ENCODE assay signal across 11 cellular contexts in genomic region chrX:141175786-141176185, GRCh38. TPM values are rescaled to one million over a fixed set of nuclear protein-coding genes. Genes with fewer than 3 reads are reported as not detected.
DNase-seq lines count a peak whose midpoint lies in the region; ATAC-seq, FAIRE-seq and TF ChIP-seq lines count a peak whose summit lies in the region.
"Had no signal": no experiment of that assay in that cellular context is flagged by ENCODE, and none has a peak within 500 bp of the region (broad histone marks: within the 10 kb centered on the region; RNA-seq: fewer than 3 reads in every experiment).

No MANE protein-coding gene starts in this region.

- H3K4me1 Mint-ChIP-seq in activated T-cell treated with anti-CD3 and anti-CD28 coated beads, Interleukin-2, amount 50 U/mL, for 24 hours (ENCODE audit: low read depth), result peaks cover 8% of the 10 kb centered on the region

- no peaks in the 10 kb centered on the region for H3K9me3 Mint-ChIP-seq in activated T-cell treated with anti-CD3 and anti-CD28 coated beads, Interleukin-2, amount 50 U/mL, for 24 hours

- H3K27me3 ChIP-seq in breast epithelium (peaks cover 0 to 4% of the 10 kb centered on the region in 2 donors), left lung (peaks cover 0 to 12% of the 10 kb centered on the region in 2 donors), thoracic aorta (replicated peaks; ENCODE audit: insufficient read depth) (no peaks in the 10 kb centered on the region)

- no peaks in the 10 kb centered on the region for H3K36me3 Mint-ChIP-seq in activated T-cell treated with anti-CD3 and anti-CD28 coated beads, Interleukin-2, amount 50 U/mL, for 24 hours (ENCODE audit: low read depth)

- DNase-seq in activated T-cell treated with anti-CD3 and anti-CD28 coated beads, Interleukin-2, amount 50 U/mL, for 24 hours, result no peak
- DNase-seq in activated T-cell treated with anti-CD3 and anti-CD28 coated beads, Interleukin-2, amount 50 U/mL, for 1 hour, result no peak
- DNase-seq in breast epithelium (ENCODE audit: low spot score in 2 of 2) (no peak), left lung (no peak), thoracic aorta (ENCODE audit: low spot score) (no peak), Right ventricle myocardium inferior (ENCODE audit: missing footprints) (no peak), NCI-H1417 treated with DMSO at 0.1 percent for 48 hours (lab: John Stamatoyannopoulos, UW) (no peak), RCC 7860 (ENCODE audit: low spot score) (no peak)
- DNase-seq: erythroblast, KG1 had no signal

- no peaks in the 10 kb centered on the region for H3K36me3 ChIP-seq in breast epithelium
- H3K36me3 ChIP-seq in left lung, result no peaks in the 10 kb centered on the region
- H3K36me3 ChIP-seq in thoracic aorta, result no peaks in the 10 kb centered on the region

- H3K4me3 Mint-ChIP-seq in activated T-cell treated with anti-CD3 and anti-CD28 coated beads, Interleukin-2, amount 50 U/mL, for 24 hours, result peak overlapping the region; percentile 74

- no peak for TF ChIP-seq POLR2A in breast epithelium (IDR thresholded peaks at IDR 0.05)

- H3K27me3 Mint-ChIP-seq in activated T-cell treated with anti-CD3 and anti-CD28 coated beads, Interleukin-2, amount 50 U/mL, for 24 hours, result peaks cover 25% of the 10 kb centered on the region

- H3K4me1 ChIP-seq in breast epithelium (no peaks in the 10 kb centered on the region), left lung (no peaks in the 10 kb centered on the region), thoracic aorta (ENCODE audit: control insufficient read depth in 1 of 2, low read depth in 2 of 2) (peaks cover 0 to 21% of the 10 kb centered on the region in 2 donors)

- H3K27ac Mint-ChIP-seq in activated T-cell treated with anti-CD3 and anti-CD28 coated beads, Interleukin-2, amount 50 U/mL, for 24 hours, result no peak overlapping the region

- ATAC-seq in left lung (no peak), thoracic aorta (ENCODE audit: insufficient number of reproducible peaks, low FRiP score, low read depth) (no peak), Right ventricle myocardium inferior (no peak)

- FAIRE-seq in RCC 7860 (lab: Jason Lieb, UNC), result no peak
- FAIRE-seq: GM18507 had no signal

- intact Hi-C loops in breast epithelium (cut with DNase I; ENCODE audit: low total_unique reads), result no loop called here
- intact Hi-C loops in left lung (cut with DNase I), result no loop called here
- intact Hi-C loops in Right ventricle myocardium inferior (cut with DNase I), result no loop called here

- H3K27ac ChIP-seq in breast epithelium, result no peak overlapping the region
- no peak overlapping the region for H3K27ac ChIP-seq in left lung
- H3K27ac ChIP-seq in thoracic aorta, result peak overlapping the region; percentile 79 to 83

- H3K9me3 ChIP-seq in breast epithelium (no peaks in the 10 kb centered on the region), left lung (no peaks in the 10 kb centered on the region), thoracic aorta (no peaks in the 10 kb centered on the region)

- no peak for TF ChIP-seq CTCF in breast epithelium (IDR thresholded peaks at IDR 0.05)
- TF ChIP-seq CTCF in left lung (IDR thresholded peaks at IDR 0.05), result no peak
- TF ChIP-seq CTCF in thoracic aorta (IDR thresholded peaks at IDR 0.05), result peak; percentile 36

- H3K4me3 ChIP-seq in breast epithelium (peak overlapping the region in 2 of 3 donors; percentile 64 to 69), left lung (peak overlapping the region; percentile 46 to 50), thoracic aorta (peak overlapping the region; percentile 82)

RNA-seq across cellular contexts. Expression of gene LDOC1, which starts 1.1 kb away (rescaled TPM):
- total RNA-seq in breast epithelium, result 1 to 10 TPM; 3.9 to 9.4 (median 4.5) TPM
- 10 to 100 TPM; 21.6 to 47.4 TPM for total RNA-seq in left lung
- total RNA-seq in thoracic aorta, result 100 to 1,000 TPM in 1 of 2 donors, 10 to 100 TPM in 1; 66.8 to 111 TPM
- 4.8 TPM for total RNA-seq in Right ventricle myocardium inferior

Comparison
In these comparisons a context has a peak if more than half of its experiments do, and no peak if none do; other contexts are left out.
1. H3K27ac ChIP-seq: peak in thoracic aorta (2 of 2); none in breast epithelium (0 of 2) and left lung (0 of 2).
2. Peak in every context shown above with its lines, with median percentiles within 50 percentile points of each other: H3K4me3 ChIP-seq.